Comparison of ENCODE assay signal across 22 cellular contexts in the genomic region with DNA sequence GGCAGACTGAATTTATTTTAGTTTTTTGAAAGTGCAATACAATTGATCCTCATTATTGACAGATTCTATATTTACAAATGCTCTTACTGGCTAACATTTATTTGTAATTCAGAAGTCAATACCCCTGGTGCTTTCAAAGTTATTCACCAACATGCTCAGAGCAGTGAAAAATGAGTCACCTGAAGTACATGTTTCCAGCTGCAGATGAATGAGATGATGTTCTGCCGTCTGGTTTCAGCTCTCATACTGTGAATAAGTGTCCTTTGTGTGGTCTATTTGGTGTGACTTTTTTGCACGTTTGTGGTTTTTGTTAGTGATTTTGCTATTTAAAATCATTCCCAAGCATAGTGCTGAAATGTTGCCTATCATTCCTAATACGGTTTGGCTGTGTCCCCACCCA. TPM values are rescaled to one million over a fixed set of nuclear protein-coding genes. Genes with fewer than 3 reads are reported as not detected.
DNase-seq lines count a peak whose midpoint lies in the region; ATAC-seq, FAIRE-seq and TF ChIP-seq lines count a peak whose summit lies in the region.
"Had no signal": no experiment of that assay in that cellular context is flagged by ENCODE, and none has a peak within 500 bp of the region (broad histone marks: within the 10 kb centered on the region; RNA-seq: fewer than 3 reads in every experiment).

No MANE protein-coding gene starts in this region.

- no peak overlapping the region for H3K4me3 ChIP-seq in bronchial epithelial cell (ENCODE audit: low read depth, low read length)

- FAIRE-seq in bronchial epithelial cell (lab: Jason Lieb, UNC) = no peak
- FAIRE-seq: D721Med had no signal

- ATAC-seq in GM21619 (IDR thresholded peaks at IDR 0.05; ENCODE audit: unreplicated experiment) = peak; percentile 56
- no peak for ATAC-seq in GM21360 (IDR thresholded peaks at IDR 0.05; ENCODE audit: unreplicated experiment)

- no peaks in the 10 kb centered on the region for H3K27me3 ChIP-seq in bronchial epithelial cell (ENCODE audit: control insufficient read depth, insufficient read depth, low read length)

- peak; percentile 30 for DNase-seq in LHCN-M2 (ENCODE audit: low read depth)
- DNase-seq in bronchial epithelial cell (ENCODE audit: low read depth) = peak; percentile 63
- peak; percentile 4 for DNase-seq in renal cortical epithelial cell (ENCODE audit: low read depth)
- no peak for DNase-seq in GF-D8 (lab: John Stamatoyannopoulos, UW)
- no peak for DNase-seq in posterior vena cava (ENCODE audit: low spot score)
- DNase-seq: ACHN; C1 segment of cervical spinal cord; CD8-positive, alpha-beta memory T cell; DMS79 treated with DMSO at 0.1 percent for 48 hours; H9; NCI-H1105 treated with DMSO at 0.1 percent for 48 hours; NCI-H187; NCI-H2107; NCI-H2227 treated with DMSO at 0.1 percent for 48 hours; NCI-H524; NCI-H82; SHP77 treated with DMSO at 0.1 percent for 48 hours; SK-N-SH had no signal

- intact Hi-C loops in posterior vena cava (cut with DNase I) = no loop called here

- no peak for TF ChIP-seq CTCF in bronchial epithelial cell (IDR thresholded peaks at IDR 0.05; ENCODE audit: insufficient read depth, low read length, severe bottlenecking)

- no peaks in the 10 kb centered on the region for H3K36me3 ChIP-seq in bronchial epithelial cell (ENCODE audit: control insufficient read depth, insufficient read depth, low read length)

RNA-seq across cellular contexts. Expression of gene EYA4, which starts 22.3 kb away (rescaled TPM):
- 12.1 and 13.0 TPM in 2 replicates for total RNA-seq in LHCN-M2 (2014; rRNA removed)
- 2.1 TPM for polyA plus RNA-seq in LHCN-M2 (2012)
- 9.7 and 13.1 TPM in 2 replicates for total RNA-seq in bronchial epithelial cell
- 0.17 and 1.1 TPM in 2 replicates for total RNA-seq in renal cortical epithelial cell
- 1 to 10 TPM in 1 of 2 donors, under 1 TPM in 1; 0.95 to 2.6 TPM for total RNA-seq in posterior vena cava
- total RNA-seq: CD8-positive, alpha-beta memory T cell; RPMI7951 had no signal
- polyA plus RNA-seq: CD8-positive, alpha-beta memory T cell had no signal

Comparison
In these comparisons a context has a peak if more than half of its experiments do, and no peak if none do; other contexts are left out.
1. DNase-seq: peak in LHCN-M2 (single experiment), bronchial epithelial cell (single experiment) and renal cortical epithelial cell (single experiment); none in GF-D8 (single experiment) and posterior vena cava (single experiment).